In the genomic region with DNA sequence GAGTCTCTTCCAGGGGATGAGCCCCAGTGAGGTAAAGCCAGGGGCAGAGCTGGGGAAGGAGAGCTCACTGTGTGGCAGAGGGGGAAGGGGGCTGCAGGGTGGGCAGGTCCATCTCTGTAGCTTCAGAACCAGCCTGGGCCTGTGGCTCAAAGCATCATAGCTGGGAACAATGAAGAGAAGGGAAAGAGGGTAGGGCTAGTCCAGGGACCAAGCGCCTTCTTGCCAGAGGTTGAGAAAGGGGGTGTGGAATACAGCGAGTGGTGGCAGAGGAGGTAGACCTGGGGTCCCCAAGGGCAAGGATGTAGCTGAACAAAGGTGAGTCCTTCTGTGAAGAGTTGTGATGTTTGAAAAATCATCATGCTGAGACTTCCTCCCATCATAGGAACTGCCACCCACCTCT, we compare ENCODE assay signal across 23 cellular contexts. TPM values are rescaled to one million over a fixed set of nuclear protein-coding genes. Genes with fewer than 3 reads are reported as not detected.
"Had no signal": no experiment of that assay in that cellular context is flagged by ENCODE, and none has a peak within 500 bp of the region (broad histone marks: within the 10 kb centered on the region; RNA-seq: fewer than 3 reads in every experiment).

No MANE protein-coding gene starts in this region.

- DNase-seq: activated CD8-positive, alpha-beta memory T cell treated with anti-CD3 and anti-CD28 coated beads for 24 hours; activated CD8-positive, alpha-beta memory T cell treated with anti-CD3 and anti-CD28 coated beads, Interleukin-2, amount 50 U/mL, for 48 hours; activated effector memory CD4-positive, alpha-beta T cell treated with anti-CD3 and anti-CD28 coated beads, Interleukin-2, amount 50 U/mL, for 16 hours; activated naive CD4-positive, alpha-beta T cell treated with anti-CD3 and anti-CD28 coated beads, Interleukin-2, amount 50 U/mL, for 16 hours; activated T-cell treated with anti-CD3 and anti-CD28 coated beads, Interleukin-2, amount 50 U/mL, for 48 hours; brain microvascular endothelial cell; colonic mucosa; heart right ventricle; immature natural killer cell; left ventricle myocardium superior; mesenchymal stem cell; naive thymus-derived CD8-positive, alpha-beta T cell; occipital lobe; stimulated activated CD4-positive, alpha-beta T cell treated with anti-CD3 and anti-CD28 coated beads, Interleukin-2, amount 100 ng/mL, for 24 hours; stimulated activated naive CD8-positive, alpha-beta T cell treated with anti-CD3 and anti-CD28 coated beads, Interleukin-15, Interleukin-2, amounts not matched to agents 100 U/mL and 50 U/mL, for 24 hours; substantia nigra; tibial artery had no signal

- ATAC-seq: activated CD4-positive, CD25-positive, alpha-beta regulatory T cell treated with anti-CD3 and anti-CD28 coated beads, Interleukin-2, amount 50 U/mL, for 24 hours; left ventricle myocardium superior; naive thymus-derived CD8-positive, alpha-beta T cell; stimulated activated naive CD8-positive, alpha-beta T cell treated with anti-CD3 and anti-CD28 coated beads, Interleukin-15, Interleukin-2, amounts not matched to agents 100 U/mL and 50 U/mL, for 24 hours had no signal

- H3K36me3 ChIP-seq: brain microvascular endothelial cell, colonic mucosa, heart right ventricle, tibial artery, vagina had no signal

- H3K27ac Mint-ChIP-seq: immature natural killer cell, progenitor cell of endocrine pancreas had no signal

- H3K4me1 Mint-ChIP-seq: central memory CD8-positive, alpha-beta T cell; immature natural killer cell; naive thymus-derived CD8-positive, alpha-beta T cell had no signal

- H3K36me3 Mint-ChIP-seq: immature natural killer cell had no signal

- H3K4me3 Mint-ChIP-seq: central memory CD8-positive, alpha-beta T cell; immature natural killer cell; naive thymus-derived CD8-positive, alpha-beta T cell had no signal

- H3K27me3 ChIP-seq: brain microvascular endothelial cell, colonic mucosa, vagina had no signal

- H3K4me3 ChIP-seq: colonic mucosa, heart right ventricle, tibial artery, vagina had no signal

- H3K9me3 Mint-ChIP-seq: central memory CD8-positive, alpha-beta T cell had no signal

- H3K27ac ChIP-seq: brain microvascular endothelial cell, colonic mucosa, heart right ventricle, tibial artery, vagina had no signal

- H3K4me1 ChIP-seq: colonic mucosa had no signal

- H3K9me3 ChIP-seq: colonic mucosa, tibial artery, vagina had no signal

RNA-seq across cellular contexts. Expression of a gene that starts 1.2 kb away (rescaled TPM):
- total RNA-seq: aorta; heart right ventricle; left ventricle myocardium superior; naive thymus-derived CD8-positive, alpha-beta T cell; occipital lobe; T-helper 1 cell treated with Interleukin-12 subunit alpha and Interleukin-12 subunit beta and Interleukin-4 antibody, amounts not matched to agents 30 ng/mL and 1 ng/mL, for 36 hours had no signal
- polyA plus RNA-seq: immature natural killer cell; naive thymus-derived CD8-positive, alpha-beta T cell had no signal

RNA-seq across cellular contexts. Expression of a gene that starts 18.8 kb away (rescaled TPM):
- total RNA-seq: T-helper 1 cell treated with Interleukin-12 subunit alpha and Interleukin-12 subunit beta and Interleukin-4 antibody, amounts not matched to agents 30 ng/mL and 1 ng/mL, for 36 hours had no signal
- polyA plus RNA-seq: immature natural killer cell; naive thymus-derived CD8-positive, alpha-beta T cell had no signal
